ENCODE assay signal across 2 cellular contexts in the genomic region with DNA sequence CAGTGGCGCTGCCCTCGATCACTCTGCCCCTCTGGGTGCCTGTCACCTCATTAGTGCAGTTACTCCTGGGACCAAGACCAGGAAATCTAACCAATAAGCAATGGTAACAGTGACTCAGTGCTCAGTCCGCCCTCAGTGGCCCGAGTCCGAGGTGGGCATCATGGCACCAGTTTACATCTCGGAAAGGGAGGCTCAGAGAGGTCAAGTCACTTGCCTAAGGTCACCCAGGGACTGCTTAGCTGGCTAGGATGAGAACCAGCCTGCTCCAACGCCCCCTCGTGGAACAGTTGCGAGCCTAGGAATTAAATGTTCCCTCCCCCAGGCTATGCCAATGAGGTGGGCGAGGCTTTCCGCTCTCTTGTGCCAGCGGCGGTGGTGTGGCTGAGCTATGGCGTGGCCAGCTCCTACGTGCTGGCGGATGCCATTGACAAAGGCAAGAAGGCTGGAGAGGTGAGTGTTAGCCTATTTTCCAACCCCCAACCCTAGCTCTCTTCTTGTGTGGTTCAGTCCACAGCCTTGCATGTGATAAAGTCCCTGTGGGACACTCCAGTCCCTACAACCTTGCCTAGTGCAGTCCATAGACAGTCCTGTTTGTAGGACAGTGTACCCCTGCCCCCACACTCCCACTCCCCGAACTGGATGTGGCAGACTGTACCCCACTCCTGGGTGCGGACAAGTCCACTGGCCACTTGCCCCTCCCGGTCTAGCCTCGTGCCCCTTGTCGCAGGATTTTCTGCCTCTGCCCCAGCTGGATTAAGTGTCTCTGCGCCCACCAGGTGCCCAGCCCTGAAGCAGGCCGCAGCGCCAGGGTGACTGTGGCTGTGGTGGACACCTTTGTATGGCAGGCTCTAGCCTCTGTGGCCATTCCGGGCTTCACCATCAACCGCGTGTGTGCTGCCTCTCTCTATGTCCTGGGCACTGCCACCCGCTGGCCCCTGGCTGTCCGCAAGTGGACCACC.
TF ChIP-seq lines count a peak whose summit lies in the region.

No MANE protein-coding gene starts in this region.

TF ChIP-seq in GM23338, 12 proteins besides CTCF, POLR2A, EP300 and RAD21 (continued from another document):
- TF ChIP-seq, protein P1, sequence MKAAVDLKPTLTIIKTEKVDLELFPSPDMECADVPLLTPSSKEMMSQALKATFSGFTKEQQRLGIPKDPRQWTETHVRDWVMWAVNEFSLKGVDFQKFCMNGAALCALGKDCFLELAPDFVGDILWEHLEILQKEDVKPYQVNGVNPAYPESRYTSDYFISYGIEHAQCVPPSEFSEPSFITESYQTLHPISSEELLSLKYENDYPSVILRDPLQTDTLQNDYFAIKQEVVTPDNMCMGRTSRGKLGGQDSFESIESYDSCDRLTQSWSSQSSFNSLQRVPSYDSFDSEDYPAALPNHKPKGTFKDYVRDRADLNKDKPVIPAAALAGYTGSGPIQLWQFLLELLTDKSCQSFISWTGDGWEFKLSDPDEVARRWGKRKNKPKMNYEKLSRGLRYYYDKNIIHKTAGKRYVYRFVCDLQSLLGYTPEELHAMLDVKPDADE (IDR thresholded peaks at IDR 0.05) = no peak
- TF ChIP-seq STAT1 (IDR thresholded peaks at IDR 0.05; ENCODE audit: unreplicated experiment) = no peak
TF ChIP-seq in GM23338: peak in this region for 1.

TF ChIP-seq in liver, 16 proteins besides CTCF, POLR2A, EP300 and RAD21 (continued from another document):
- peak; percentile 78 for TF ChIP-seq NR2F2 (IDR thresholded peaks at IDR 0.05)
- TF ChIP-seq FOXA2 (IDR thresholded peaks at IDR 0.05) = no peak
- TF ChIP-seq, protein P2, sequence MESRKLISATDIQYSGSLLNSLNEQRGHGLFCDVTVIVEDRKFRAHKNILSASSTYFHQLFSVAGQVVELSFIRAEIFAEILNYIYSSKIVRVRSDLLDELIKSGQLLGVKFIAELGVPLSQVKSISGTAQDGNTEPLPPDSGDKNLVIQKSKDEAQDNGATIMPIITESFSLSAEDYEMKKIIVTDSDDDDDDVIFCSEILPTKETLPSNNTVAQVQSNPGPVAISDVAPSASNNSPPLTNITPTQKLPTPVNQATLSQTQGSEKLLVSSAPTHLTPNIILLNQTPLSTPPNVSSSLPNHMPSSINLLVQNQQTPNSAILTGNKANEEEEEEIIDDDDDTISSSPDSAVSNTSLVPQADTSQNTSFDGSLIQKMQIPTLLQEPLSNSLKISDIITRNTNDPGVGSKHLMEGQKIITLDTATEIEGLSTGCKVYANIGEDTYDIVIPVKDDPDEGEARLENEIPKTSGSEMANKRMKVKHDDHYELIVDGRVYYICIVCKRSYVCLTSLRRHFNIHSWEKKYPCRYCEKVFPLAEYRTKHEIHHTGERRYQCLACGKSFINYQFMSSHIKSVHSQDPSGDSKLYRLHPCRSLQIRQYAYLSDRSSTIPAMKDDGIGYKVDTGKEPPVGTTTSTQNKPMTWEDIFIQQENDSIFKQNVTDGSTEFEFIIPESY (IDR thresholded peaks at IDR 0.05) = no peak
- TF ChIP-seq JUND (IDR thresholded peaks at IDR 0.05) = no peak
- TF ChIP-seq, protein P3, sequence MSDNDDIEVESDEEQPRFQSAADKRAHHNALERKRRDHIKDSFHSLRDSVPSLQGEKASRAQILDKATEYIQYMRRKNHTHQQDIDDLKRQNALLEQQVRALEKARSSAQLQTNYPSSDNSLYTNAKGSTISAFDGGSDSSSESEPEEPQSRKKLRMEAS (IDR thresholded peaks at IDR 0.05) = no peak
- TF ChIP-seq, protein P4, sequence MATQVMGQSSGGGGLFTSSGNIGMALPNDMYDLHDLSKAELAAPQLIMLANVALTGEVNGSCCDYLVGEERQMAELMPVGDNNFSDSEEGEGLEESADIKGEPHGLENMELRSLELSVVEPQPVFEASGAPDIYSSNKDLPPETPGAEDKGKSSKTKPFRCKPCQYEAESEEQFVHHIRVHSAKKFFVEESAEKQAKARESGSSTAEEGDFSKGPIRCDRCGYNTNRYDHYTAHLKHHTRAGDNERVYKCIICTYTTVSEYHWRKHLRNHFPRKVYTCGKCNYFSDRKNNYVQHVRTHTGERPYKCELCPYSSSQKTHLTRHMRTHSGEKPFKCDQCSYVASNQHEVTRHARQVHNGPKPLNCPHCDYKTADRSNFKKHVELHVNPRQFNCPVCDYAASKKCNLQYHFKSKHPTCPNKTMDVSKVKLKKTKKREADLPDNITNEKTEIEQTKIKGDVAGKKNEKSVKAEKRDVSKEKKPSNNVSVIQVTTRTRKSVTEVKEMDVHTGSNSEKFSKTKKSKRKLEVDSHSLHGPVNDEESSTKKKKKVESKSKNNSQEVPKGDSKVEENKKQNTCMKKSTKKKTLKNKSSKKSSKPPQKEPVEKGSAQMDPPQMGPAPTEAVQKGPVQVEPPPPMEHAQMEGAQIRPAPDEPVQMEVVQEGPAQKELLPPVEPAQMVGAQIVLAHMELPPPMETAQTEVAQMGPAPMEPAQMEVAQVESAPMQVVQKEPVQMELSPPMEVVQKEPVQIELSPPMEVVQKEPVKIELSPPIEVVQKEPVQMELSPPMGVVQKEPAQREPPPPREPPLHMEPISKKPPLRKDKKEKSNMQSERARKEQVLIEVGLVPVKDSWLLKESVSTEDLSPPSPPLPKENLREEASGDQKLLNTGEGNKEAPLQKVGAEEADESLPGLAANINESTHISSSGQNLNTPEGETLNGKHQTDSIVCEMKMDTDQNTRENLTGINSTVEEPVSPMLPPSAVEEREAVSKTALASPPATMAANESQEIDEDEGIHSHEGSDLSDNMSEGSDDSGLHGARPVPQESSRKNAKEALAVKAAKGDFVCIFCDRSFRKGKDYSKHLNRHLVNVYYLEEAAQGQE (IDR thresholded peaks at IDR 0.05) = no peak
- TF ChIP-seq TAF1 (conservative IDR thresholded peaks at IDR 0.05) = no peak
- TF ChIP-seq, protein P5, sequence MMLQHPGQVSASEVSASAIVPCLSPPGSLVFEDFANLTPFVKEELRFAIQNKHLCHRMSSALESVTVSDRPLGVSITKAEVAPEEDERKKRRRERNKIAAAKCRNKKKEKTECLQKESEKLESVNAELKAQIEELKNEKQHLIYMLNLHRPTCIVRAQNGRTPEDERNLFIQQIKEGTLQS (IDR thresholded peaks at IDR 0.05) = no peak
- no peak for TF ChIP-seq EGR1 (IDR thresholded peaks at IDR 0.05; ENCODE audit: low read depth in 2 of 2)
